8 cellular contexts compared by ENCODE assay signal in the genomic region with DNA sequence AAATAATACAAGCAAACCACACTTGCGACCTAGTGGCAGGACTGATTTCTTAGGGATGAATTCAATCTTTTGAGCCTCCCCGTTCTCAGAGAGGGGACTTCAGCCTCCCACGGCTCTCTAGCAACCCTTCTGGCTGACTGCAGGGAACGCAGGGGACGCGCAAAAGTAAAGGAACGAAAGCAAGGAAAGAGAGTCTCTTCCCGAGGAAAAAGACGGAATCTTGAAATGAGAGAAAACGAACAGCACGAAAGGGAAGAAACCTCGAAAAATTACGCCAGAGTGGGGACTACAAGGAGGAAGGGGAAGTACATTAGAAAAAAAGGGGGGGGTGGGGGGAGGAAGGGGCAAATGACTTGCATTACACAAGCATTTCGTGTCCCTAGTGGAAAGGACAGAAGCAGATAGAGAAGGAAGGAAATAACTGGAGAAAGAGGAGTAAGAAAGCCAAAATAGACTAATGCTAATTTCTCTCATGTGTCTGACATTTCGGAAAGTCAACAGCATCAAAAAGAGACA. TPM values are rescaled to one million over a fixed set of nuclear protein-coding genes. Genes with fewer than 3 reads are reported as not detected.
DNase-seq lines count a peak whose midpoint lies in the region; ATAC-seq, FAIRE-seq and TF ChIP-seq lines count a peak whose summit lies in the region.

No MANE protein-coding gene starts in this region.

- intact Hi-C loops in lower leg skin (cut with DNase I; ENCODE audit: low total_unique reads) = no loop called here

- peaks cover 2% of the 10 kb centered on the region for H3K27me3 Mint-ChIP-seq in activated CD4-positive, alpha-beta T cell treated with anti-CD3 and anti-CD28 coated beads, Interleukin-2, amount 10 ng/mL, durations not matched to agents 7 days and 5 days

- H3K4me1 Mint-ChIP-seq in activated CD4-positive, alpha-beta T cell treated with anti-CD3 and anti-CD28 coated beads, Interleukin-2, amount 10 ng/mL, durations not matched to agents 7 days and 5 days = peaks cover 44% of the 10 kb centered on the region

- FAIRE-seq in H54 (lab: Jason Lieb, UNC) = no peak

- H3K27ac Mint-ChIP-seq in activated CD4-positive, alpha-beta T cell treated with anti-CD3 and anti-CD28 coated beads, Interleukin-2, amount 10 ng/mL, durations not matched to agents 7 days and 5 days = peak overlapping the region; percentile 93

- DNase-seq in AG09309 (ENCODE audit: low read depth) (no peak), H54 (ENCODE audit: insufficient read length, low spot score) (peak; percentile 61), NCI-H524 treated with DMSO at 0.1 percent for 48 hours (lab: John Stamatoyannopoulos, UW) (peak; percentile 67), lower leg skin (ENCODE audit: low spot score in 2 of 2) (peak; percentile 29 to 86)
- DNase-seq in activated CD4-positive, alpha-beta T cell treated with anti-CD3 and anti-CD28 coated beads, Interleukin-2, amount 10 ng/mL, durations not matched to agents 7 days and 5 days = peak; percentile 64
- peak in 2 of 3 donors; percentile 27 to 49 for DNase-seq in stimulated activated CD4-positive, alpha-beta T cell treated with anti-CD3 and anti-CD28 coated beads, TNF-alpha, amount 100 ng/mL, for 48 hours (ENCODE audit: low read depth in 3 of 3)

- H3K9me3 ChIP-seq in ectodermal cell (ENCODE audit: control insufficient read depth, low read length) = no peaks in the 10 kb centered on the region

- H3K4me3 Mint-ChIP-seq in activated CD4-positive, alpha-beta T cell treated with anti-CD3 and anti-CD28 coated beads, Interleukin-2, amount 10 ng/mL, durations not matched to agents 7 days and 5 days = peak overlapping the region; percentile 94

- no peaks in the 10 kb centered on the region for H3K9me3 Mint-ChIP-seq in activated CD4-positive, alpha-beta T cell treated with anti-CD3 and anti-CD28 coated beads, Interleukin-2, amount 10 ng/mL, durations not matched to agents 7 days and 5 days

- no peak for ATAC-seq in HG02852 (IDR thresholded peaks at IDR 0.05; ENCODE audit: unreplicated experiment)

- no peaks in the 10 kb centered on the region for H3K27me3 ChIP-seq in ectodermal cell (ENCODE audit: control insufficient read depth, insufficient read depth, low read length, poor library complexity, severe bottlenecking)

- POLR2A ChIA-PET in activated CD4-positive, alpha-beta T cell treated with anti-CD3 and anti-CD28 coated beads, Interleukin-2, amount 10 ng/mL, durations not matched to agents 7 days and 5 days (lab: Charles Lee) = no interaction called here

- H3K4me3 ChIP-seq in AG09309 (ENCODE audit: control insufficient read depth, low read depth, low read length) = peak overlapping the region; percentile 91
- peak overlapping the region; percentile 96 for H3K4me3 ChIP-seq in ectodermal cell (ENCODE audit: insufficient read depth, low read depth, low read length)
- no peak overlapping the region for H3K4me3 ChIP-seq in lower leg skin (ENCODE audit: low read depth, poor library complexity, severe bottlenecking)

- CTCF ChIA-PET in activated CD4-positive, alpha-beta T cell treated with anti-CD3 and anti-CD28 coated beads, Interleukin-2, amount 10 ng/mL, durations not matched to agents 7 days and 5 days (lab: Charles Lee) = interaction anchor here (0.6 to 2.4 kb wide), 4 partner anchors 9 to 575 kb away, joined by 4 to 8 read pairs (median 6); partner anchors contain the start of genes ACOX1, MIF4GD and TEN1

- TF ChIP-seq CTCF in AG09309 (IDR thresholded peaks at IDR 0.05; ENCODE audit: control insufficient read depth, insufficient read depth, low read depth, low read length, missing control alignments) (peak; percentile 95), lower leg skin (IDR thresholded peaks at IDR 0.05) (no peak)

- H3K4me1 ChIP-seq in ectodermal cell (ENCODE audit: control insufficient read depth, insufficient read depth, low read length) = peaks cover 6% of the 10 kb centered on the region

- peaks cover 4% of the 10 kb centered on the region for H3K36me3 ChIP-seq in ectodermal cell (ENCODE audit: control insufficient read depth, insufficient read depth, low read length)

- peaks cover 16% of the 10 kb centered on the region for H3K36me3 Mint-ChIP-seq in activated CD4-positive, alpha-beta T cell treated with anti-CD3 and anti-CD28 coated beads, Interleukin-2, amount 10 ng/mL, durations not matched to agents 7 days and 5 days (ENCODE audit: low read depth)

- no peak overlapping the region for H3K27ac ChIP-seq in ectodermal cell (ENCODE audit: insufficient read depth, low read depth, low read length, poor library complexity, severe bottlenecking)

- WGBS in ectodermal cell, 2 experiments = 2 to 4% methylated on average over 15 of the region's 15 CpGs
- 1% methylated on average over 15 of the region's 15 CpGs for WGBS in lower leg skin, 2 donors

- TF ChIP-seq POLR2A in H54 (IDR thresholded peaks at IDR 0.05; ENCODE audit: low read depth, low read length) (no peak), lower leg skin (IDR thresholded peaks at IDR 0.05) (no peak)

RNA-seq across cellular contexts. Expression of gene GRB2, which starts 1.2 kb away (rescaled TPM):
- 100 to 1,000 TPM; 136 to 150 TPM for total RNA-seq in activated CD4-positive, alpha-beta T cell treated with anti-CD3 and anti-CD28 coated beads, Interleukin-2, amount 10 ng/mL, durations not matched to agents 7 days and 5 days
- 74.1 TPM for polyA plus RNA-seq in ectodermal cell (2013, experiment 1 of 4)
- 76.0 TPM for polyA plus RNA-seq in ectodermal cell (2013, experiment 2 of 4)
- 55.7 TPM for polyA plus RNA-seq in ectodermal cell (2013, experiment 3 of 4)
- polyA plus RNA-seq in ectodermal cell (2013, experiment 4 of 4) = 53.2 TPM
- 10 to 100 TPM; 55.1 to 96.5 (median 75.4) TPM for total RNA-seq in lower leg skin

RNA-seq across cellular contexts. Expression of gene TMEM94, which starts 52.2 kb away (rescaled TPM):
- total RNA-seq in activated CD4-positive, alpha-beta T cell treated with anti-CD3 and anti-CD28 coated beads, Interleukin-2, amount 10 ng/mL, durations not matched to agents 7 days and 5 days = 10 to 100 TPM; 80.3 to 82.1 TPM
- 111 TPM for polyA plus RNA-seq in ectodermal cell (2013, experiment 1 of 4)
- polyA plus RNA-seq in ectodermal cell (2013, experiment 2 of 4) = 91.6 TPM
- 98.3 TPM for polyA plus RNA-seq in ectodermal cell (2013, experiment 3 of 4)
- polyA plus RNA-seq in ectodermal cell (2013, experiment 4 of 4) = 107 TPM
- 100 to 1,000 TPM in 1 of 4 donors, 10 to 100 TPM in 3; 39.3 to 103 (median 79.0) TPM for total RNA-seq in lower leg skin
